In genomic region chr6:35213161-35213823, GRCh38 we compare ENCODE assay signal across 1 cellular context.
TF ChIP-seq lines count a peak whose summit lies in the region.

No MANE protein-coding gene starts in this region.

TF ChIP-seq in H1, 55 proteins besides CTCF, POLR2A, EP300 and RAD21:
- TF ChIP-seq SIN3A (conservative IDR thresholded peaks at IDR 0.05 in 1 of 2, IDR thresholded peaks at IDR 0.05 in 1 of 2; ENCODE audit: low read depth in 1 of 2, low read length in 2 of 2) (peak in 1 of 2 experiments; percentile 84; a peak in 1 of 4 replicates), KDM4A (IDR thresholded peaks at IDR 0.05; ENCODE audit: low read depth, low read length, severe bottlenecking) (no peak), EZH2 (IDR thresholded peaks at IDR 0.05; ENCODE audit: low read depth, low read length, severe bottlenecking) (peak; percentile 63), RNF2 (IDR thresholded peaks at IDR 0.05; ENCODE audit: borderline replicate concordance, low read depth, low read length, missing control alignments, poor library complexity, severe bottlenecking) (peak; percentile 20), SUZ12 (IDR thresholded peaks at IDR 0.05; ENCODE audit: low read length) (peak; percentile 53; the same call in 1 of the 2 replicates), TBP (IDR thresholded peaks at IDR 0.05; ENCODE audit: low read depth, low read length) (peak; percentile 40; the same call in 1 of the 2 replicates), ASH2L (IDR thresholded peaks at IDR 0.05; ENCODE audit: low read length) (peak; percentile 54), BCL11A (IDR thresholded peaks at IDR 0.05; ENCODE audit: low read depth in 2 of 2, low read length in 2 of 2) (no peak), ZNF274 (IDR thresholded peaks at IDR 0.05; ENCODE audit: borderline replicate concordance, extremely low read depth, low read length) (no peak), TEAD4 (IDR thresholded peaks at IDR 0.05; ENCODE audit: low read depth, low read length) (peak; percentile 70; the same call in 1 of the 2 replicates)
